Comparison of ENCODE assay signal across 1 cellular context in genomic region chr12:120469450-120470149, GRCh38.
TF ChIP-seq lines count a peak whose summit lies in the region.

TSS of gene SRSF9 (minus strand) at chr12:120469748. CDS start at chr12:120469609, 139 bp downstream.

TF ChIP-seq in GM12878, 131 proteins besides CTCF, POLR2A, EP300 and RAD21 (continued from another document and continues in another):
- TF ChIP-seq E4F1 (IDR thresholded peaks at IDR 0.05; ENCODE audit: borderline replicate concordance, partially characterized antibody) = no peak
- no peak for TF ChIP-seq FOS (IDR thresholded peaks at IDR 0.05; ENCODE audit: borderline replicate concordance, extremely low read depth, insufficient read length)
- peak; percentile 54 for TF ChIP-seq ELK1 (IDR thresholded peaks at IDR 0.05; ENCODE audit: low read depth, low read length)
- TF ChIP-seq CREM (IDR thresholded peaks at IDR 0.05; ENCODE audit: low read depth) = peak; percentile 59
- no peak; the same call in 1 of the 2 replicates for TF ChIP-seq ASH2L (IDR thresholded peaks at IDR 0.05; ENCODE audit: borderline replicate concordance, low read depth)
- TF ChIP-seq SRF (IDR thresholded peaks at IDR 0.05; ENCODE audit: low read depth in 2 of 2, low read length in 2 of 2) = no peak
- no peak for TF ChIP-seq CBX3 (IDR thresholded peaks at IDR 0.05; ENCODE audit: borderline replicate concordance, low read depth)
- peak; percentile 87 for TF ChIP-seq NR2F1 (conservative IDR thresholded peaks at IDR 0.05)
- no peak for TF ChIP-seq KDM1A (IDR thresholded peaks at IDR 0.05; ENCODE audit: borderline replicate concordance)
- TF ChIP-seq LARP7 (IDR thresholded peaks at IDR 0.05) = peak; percentile 96
- peak; percentile 15 for TF ChIP-seq SP1 (IDR thresholded peaks at IDR 0.05; ENCODE audit: low read depth, low read length)
- no peak; the same call in none of the 2 replicates for TF ChIP-seq SMARCA5 (IDR thresholded peaks at IDR 0.05)
- TF ChIP-seq ETV6 (conservative IDR thresholded peaks at IDR 0.05 in 1 of 2, IDR thresholded peaks at IDR 0.05 in 1 of 2; ENCODE audit: borderline replicate concordance in 1 of 2, low read depth in 1 of 2) = no peak
- peak; percentile 89 for TF ChIP-seq DPF2 (IDR thresholded peaks at IDR 0.05)
- TF ChIP-seq SREBF2 (IDR thresholded peaks at IDR 0.05; ENCODE audit: low read length) = no peak
- TF ChIP-seq CBX5 (IDR thresholded peaks at IDR 0.05; ENCODE audit: low read depth) = no peak; the same call in 1 of the 2 replicates
- no peak for TF ChIP-seq ATF3 (IDR thresholded peaks at IDR 0.05; ENCODE audit: borderline replicate concordance, extremely low read depth, low read depth, low read length)
- TF ChIP-seq IRF4 (IDR thresholded peaks at IDR 0.05; ENCODE audit: low read depth, low read length) = no peak
- peak; percentile 28; the same call in 1 of the 2 replicates for TF ChIP-seq PKNOX1 (IDR thresholded peaks at IDR 0.05)
- 0 out of 2 replicates have a peak, but pooled peaks have one; percentile 43 for TF ChIP-seq HCFC1 (IDR thresholded peaks at IDR 0.05; ENCODE audit: low read length)
- TF ChIP-seq CHD4 (IDR thresholded peaks at IDR 0.05) = no peak
- no peak for TF ChIP-seq KAT2A (conservative IDR thresholded peaks at IDR 0.05; ENCODE audit: control insufficient read depth, low read depth, low read length)
- TF ChIP-seq JUND (IDR thresholded peaks at IDR 0.05; ENCODE audit: low read depth, low read length) = no peak
- TF ChIP-seq ESRRA (IDR thresholded peaks at IDR 0.05; ENCODE audit: low read length) = no peak
- TF ChIP-seq BCL11A (IDR thresholded peaks at IDR 0.05; ENCODE audit: low read depth, low read length) = no peak
- TF ChIP-seq REST (IDR thresholded peaks at IDR 0.05; ENCODE audit: low read depth, low read length) = 0 out of 2 replicates have a peak, but pooled peaks have one; percentile 38
- TF ChIP-seq SUPT20H (IDR thresholded peaks at IDR 0.05; ENCODE audit: borderline replicate concordance, control insufficient read depth, low read depth, low read length) = no peak
- no peak for TF ChIP-seq IKZF2 (IDR thresholded peaks at IDR 0.05)
- TF ChIP-seq YY1 (IDR thresholded peaks at IDR 0.05; ENCODE audit: low read depth, low read length) = peak; percentile 60
- TF ChIP-seq POLR2AphosphoS5 (IDR thresholded peaks at IDR 0.05; ENCODE audit: low read length) = peak; percentile 73; the same call in 1 of the 2 replicates
- no peak for TF ChIP-seq CEBPZ (IDR thresholded peaks at IDR 0.05; ENCODE audit: low read depth, low read length)
- peak; percentile 90; the same call in 1 of the 2 replicates for TF ChIP-seq GATAD2B (conservative IDR thresholded peaks at IDR 0.05; ENCODE audit: low read depth)
- TF ChIP-seq TCF3 (IDR thresholded peaks at IDR 0.05; ENCODE audit: borderline replicate concordance, insufficient read depth, low read depth, low read length) = 0 out of 2 replicates have a peak, but pooled peaks have one; percentile 14
- no peak for TF ChIP-seq EED (IDR thresholded peaks at IDR 0.05; ENCODE audit: low read depth)
- no peak for TF ChIP-seq CHD1 (IDR thresholded peaks at IDR 0.05; ENCODE audit: low read depth, low read length)
- TF ChIP-seq IKZF1 (conservative IDR thresholded peaks at IDR 0.05) = peak; percentile 75
- peak; percentile 74; the same call in 1 of the 2 replicates for TF ChIP-seq ZNF687 (IDR thresholded peaks at IDR 0.05)
- TF ChIP-seq ZBTB4 (CRISPR knock-in tag; IDR thresholded peaks at IDR 0.05) = no peak
- no peak; the same call in 1 of the 2 replicates for TF ChIP-seq HSF1 (IDR thresholded peaks at IDR 0.05; ENCODE audit: low read depth, low read length)
